ENCODE assay signal across 10 cellular contexts in genomic region chr1:52825868-52826267, GRCh38. TPM values are rescaled to one million over a fixed set of nuclear protein-coding genes. Genes with fewer than 3 reads are reported as not detected.
DNase-seq lines count a peak whose midpoint lies in the region; TF ChIP-seq lines count a peak whose summit lies in the region.
"Had no signal": no experiment of that assay in that cellular context is flagged by ENCODE, and none has a peak within 500 bp of the region (broad histone marks: within the 10 kb centered on the region; RNA-seq: fewer than 3 reads in every experiment).

No MANE protein-coding gene starts in this region.

- DNase-seq in DMS114 treated with DMSO at 0.1 percent for 48 hours (lab: John Stamatoyannopoulos, UW; ENCODE audit: unreplicated experiment): peak; percentile 42
- peak; percentile 15 for DNase-seq in H4 (ENCODE audit: low spot score)
- DNase-seq in epithelial cell of esophagus (ENCODE audit: low read depth): peak; percentile 30
- no peak for DNase-seq in MG63
- no peak for DNase-seq in NCI-H1092 (lab: John Stamatoyannopoulos, UW)
- DNase-seq in T1000 (lab: John Stamatoyannopoulos, UW): no peak
- DNase-seq in NCI-H774 (lab: John Stamatoyannopoulos, UW): no peak
- DNase-seq: stimulated activated naive CD8-positive, alpha-beta T cell treated with anti-CD3 and anti-CD28 coated beads, Interleukin-15, amount 100 ng/mL, for 72 hours had no signal

- H3K4me3 ChIP-seq in OCI-LY1 (ENCODE audit: low read depth, low read length, poor library complexity, severe bottlenecking): no peak overlapping the region
- no peak overlapping the region for H3K4me3 ChIP-seq in epithelial cell of esophagus (ENCODE audit: low read length)
- no peak overlapping the region for H3K4me3 ChIP-seq in MG63
- H3K4me3 ChIP-seq: SJCRH30 had no signal

- H3K79me2 ChIP-seq in OCI-LY1 (ENCODE audit: insufficient read depth, low read length): no peaks in the 10 kb centered on the region

- no peak overlapping the region for H2AFZ ChIP-seq in OCI-LY1 (ENCODE audit: low read length)

- no peak overlapping the region for H3K9ac ChIP-seq in OCI-LY1 (ENCODE audit: low read length)

- TF ChIP-seq CTCF in OCI-LY1 (IDR thresholded peaks at IDR 0.05; ENCODE audit: low read length): peak; percentile 48
- TF ChIP-seq CTCF in epithelial cell of esophagus (IDR thresholded peaks at IDR 0.05; ENCODE audit: insufficient read depth, low read depth, low read length, missing control alignments): peak; percentile 29

- no peaks in the 10 kb centered on the region for H3K27me3 ChIP-seq in OCI-LY1 (ENCODE audit: insufficient read depth, low read length)
- H3K27me3 ChIP-seq in MG63: no peaks in the 10 kb centered on the region
- H3K27me3 ChIP-seq: SJCRH30 had no signal

- H3K9me2 ChIP-seq in OCI-LY1 (ENCODE audit: low read depth, low read length): no peaks in the 10 kb centered on the region

- no peak overlapping the region for H3K27ac ChIP-seq in OCI-LY1 (ENCODE audit: low read depth, low read length, poor library complexity, severe bottlenecking)
- H3K27ac ChIP-seq: SJCRH30 had no signal

- no peaks in the 10 kb centered on the region for H3K4me1 ChIP-seq in OCI-LY1 (ENCODE audit: insufficient read depth, low read length, severe bottlenecking)
- H3K4me1 ChIP-seq: SJCRH30 had no signal

- H3K9me3 ChIP-seq in OCI-LY1 (ENCODE audit: low read length) (no peaks in the 10 kb centered on the region), MG63 (no peaks in the 10 kb centered on the region)
- H3K9me3 ChIP-seq: SJCRH30 had no signal

- H3F3A ChIP-seq in OCI-LY1 (ENCODE audit: insufficient read depth, low read length): no peaks in the 10 kb centered on the region

- H4K20me1 ChIP-seq in OCI-LY1 (ENCODE audit: insufficient read depth, low read length): no peaks in the 10 kb centered on the region

- H3K4me2 ChIP-seq in OCI-LY1 (ENCODE audit: low read length): no peak overlapping the region

- peaks cover 6% of the 10 kb centered on the region; the same call in 1 of the 2 replicates for H3K36me3 ChIP-seq in OCI-LY1 (ENCODE audit: insufficient read depth, low read length)
- no peaks in the 10 kb centered on the region; the same call in 1 of the 2 replicates for H3K36me3 ChIP-seq in MG63

RNA-seq across cellular contexts. Expression of gene ZYG11A, which starts 16.7 kb away (rescaled TPM):
- total RNA-seq in H4 (2014; rRNA removed; shearing (Covaris generic)): 3.1 and 4.5 TPM in 2 replicates
- 6.3 and 7.3 TPM in 2 replicates for total RNA-seq in MG63 (2014; rRNA removed; shearing (Covaris generic); ENCODE audit: low replicate concordance)

Comparison
In these comparisons a context has a peak if more than half of its experiments do, and no peak if none do; other contexts are left out.
1. DNase-seq: peak in DMS114 treated with DMSO at 0.1 percent for 48 hours (single experiment), H4 (single experiment) and epithelial cell of esophagus (single experiment); none in MG63 (single experiment), NCI-H1092 (single experiment), T1000 (single experiment) and NCI-H774 (single experiment).